11 cellular contexts compared by ENCODE assay signal in the genomic region with DNA sequence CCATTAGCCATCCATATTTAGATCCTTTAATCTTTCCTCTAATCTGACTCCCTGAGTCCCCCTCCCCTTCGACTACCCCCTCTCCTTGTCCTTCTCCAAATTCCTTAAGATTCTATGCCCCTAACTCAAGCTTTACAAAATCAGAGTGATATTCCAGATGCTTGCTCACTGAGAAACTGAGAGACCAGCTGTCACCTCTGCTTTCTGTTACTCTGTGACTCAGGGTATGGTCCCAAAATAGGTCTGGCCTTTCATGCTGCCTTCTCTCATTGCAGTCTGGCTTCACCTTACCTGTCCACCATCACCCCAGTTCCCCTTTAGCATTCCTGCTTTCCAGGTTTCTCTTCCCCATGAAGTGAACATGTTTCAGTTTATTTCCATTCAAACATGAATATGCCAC.
DNase-seq lines count a peak whose midpoint lies in the region; ATAC-seq, FAIRE-seq and TF ChIP-seq lines count a peak whose summit lies in the region.
"Had no signal": no experiment of that assay in that cellular context is flagged by ENCODE, and none has a peak within 500 bp of the region (broad histone marks: within the 10 kb centered on the region; RNA-seq: fewer than 3 reads in every experiment).

No MANE protein-coding gene starts in this region.

- no peak overlapping the region for H3K4me3 ChIP-seq in mammary epithelial cell (replicated peaks in 1 of 3; ENCODE audit: insufficient read depth in 1 of 3, low read depth in 2 of 3, low read length in 3 of 3)

- CTCF ChIA-PET in GM10248 (lab: Yijun Ruan, JAX) = interaction anchor here (0.8 to 3.2 kb wide), 4 partner anchors 10 to 443 kb away, joined by 3 to 16 read pairs (median 3); no protein-coding TSS in a partner anchor
- CTCF ChIA-PET in mammary epithelial cell (lab: Charles Lee; ENCODE audit: low non-redundant PET) = no interaction called here

- dilution Hi-C loops in mammary epithelial cell (cut with HindIII; ENCODE audit: low sequenced_read_pairs) = no loop called here

- in situ Hi-C loops in mammary epithelial cell (cut with MboI; ENCODE audit: low sequenced_read_pairs in 2 of 2) = no loop called here

- no peak overlapping the region for H3K9ac ChIP-seq in mammary epithelial cell (ENCODE audit: insufficient read depth, low read length)

- H3K27ac ChIP-seq in caudate nucleus (ENCODE audit: low read depth, low read length) (peak overlapping the region; percentile 76), mammary epithelial cell (ENCODE audit: insufficient read depth, low read depth, low read length) (no peak overlapping the region)

- TF ChIP-seq POLR2A in H54 (IDR thresholded peaks at IDR 0.05; ENCODE audit: low read depth, low read length) = no peak

- peak; percentile 46 for ATAC-seq in GM19463 (IDR thresholded peaks at IDR 0.05; ENCODE audit: unreplicated experiment)
- peak; percentile 44 for ATAC-seq in HG03103 (IDR thresholded peaks at IDR 0.05; ENCODE audit: low read depth, unreplicated experiment)
- ATAC-seq in HG02970 (IDR thresholded peaks at IDR 0.05; ENCODE audit: low FRiP score, unreplicated experiment) = no peak

- no peak overlapping the region for H2AFZ ChIP-seq in mammary epithelial cell (ENCODE audit: low read depth, low read length)

- no peaks in the 10 kb centered on the region for H4K20me1 ChIP-seq in mammary epithelial cell (ENCODE audit: insufficient read depth, low read length)

- DNase-seq in GM10248 (ENCODE audit: extremely low spot score) (peak; percentile 22), caudate nucleus (lab: John Stamatoyannopoulos, UW) (no peak), H54 (ENCODE audit: insufficient read length, low spot score) (no peak), mammary epithelial cell (no peak)
- no peak for DNase-seq in effector CD4-positive, alpha-beta T cell
- DNase-seq: Caco-2; stimulated activated CD4-positive, alpha-beta T cell treated with anti-CD3 and anti-CD28 coated beads, Interleukin-4, amount 100 ng/mL, for 1 hour had no signal

- TF ChIP-seq CTCF in GM10248 (IDR thresholded peaks at IDR 0.05; ENCODE audit: control extremely low read depth, extremely low read depth, low read depth, missing control alignments) (no peak), mammary epithelial cell (conservative IDR thresholded peaks at IDR 0.05 in 1 of 2, IDR thresholded peaks at IDR 0.05 in 1 of 2; ENCODE audit: extremely low read depth in 1 of 2, insufficient read depth in 1 of 2, low read depth in 1 of 2, low read length in 2 of 2) (no peak)

- BruUV-seq in mammary epithelial cell (replicated peaks; lab: Mats Ljungman, UMichigan) = no TSS peak

- POLR2A ChIA-PET in GM10248 (lab: Yijun Ruan, JAX) = no interaction called here

- H3K4me1 ChIP-seq in mammary epithelial cell (ENCODE audit: insufficient read depth, low read length) = no peaks in the 10 kb centered on the region
- H3K4me1 ChIP-seq: Caco-2 had no signal

- no peaks in the 10 kb centered on the region for H3K9me3 ChIP-seq in mammary epithelial cell (replicated peaks; ENCODE audit: insufficient read depth, low read length)
- H3K9me3 ChIP-seq: Caco-2 had no signal

- WGBS in mammary epithelial cell (ENCODE audit: low coverage, missing lambda C conversion rate) = 80% methylated on average over 1 of the region's 1 CpG

- FAIRE-seq in H54 (lab: Jason Lieb, UNC) = no peak
- FAIRE-seq: HTR-8/SVneo had no signal

- no peaks in the 10 kb centered on the region for H3K79me2 ChIP-seq in mammary epithelial cell (ENCODE audit: insufficient read depth, low read length)

- H3K27me3 ChIP-seq in mammary epithelial cell (ENCODE audit: insufficient read depth, low read length) = peaks cover 9% of the 10 kb centered on the region

- H3K4me2 ChIP-seq in mammary epithelial cell (ENCODE audit: insufficient read depth, low read depth, low read length) = no peak overlapping the region

- H3K36me3 ChIP-seq in mammary epithelial cell (ENCODE audit: insufficient read depth, low read length) = no peaks in the 10 kb centered on the region

- intact Hi-C loops in mammary epithelial cell (cut with micrococcal nuclease) = no loop called here
